In genomic region chr12:47699-48226, GRCh38 we compare ENCODE assay signal across 1 cellular context. TPM values are rescaled to one million over a fixed set of nuclear protein-coding genes. Genes with fewer than 3 reads are reported as not detected.
"Had no signal": no experiment of that assay in that cellular context is flagged by ENCODE, and none has a peak within 500 bp of the region (broad histone marks: within the 10 kb centered on the region; RNA-seq: fewer than 3 reads in every experiment).

No MANE protein-coding gene starts in this region.

RNA-seq across cellular contexts. Expression of gene IQSEC3, which starts 18.8 kb away (rescaled TPM):
- total RNA-seq: M059J had no signal
